17 cellular contexts compared by ENCODE assay signal in the genomic region with DNA sequence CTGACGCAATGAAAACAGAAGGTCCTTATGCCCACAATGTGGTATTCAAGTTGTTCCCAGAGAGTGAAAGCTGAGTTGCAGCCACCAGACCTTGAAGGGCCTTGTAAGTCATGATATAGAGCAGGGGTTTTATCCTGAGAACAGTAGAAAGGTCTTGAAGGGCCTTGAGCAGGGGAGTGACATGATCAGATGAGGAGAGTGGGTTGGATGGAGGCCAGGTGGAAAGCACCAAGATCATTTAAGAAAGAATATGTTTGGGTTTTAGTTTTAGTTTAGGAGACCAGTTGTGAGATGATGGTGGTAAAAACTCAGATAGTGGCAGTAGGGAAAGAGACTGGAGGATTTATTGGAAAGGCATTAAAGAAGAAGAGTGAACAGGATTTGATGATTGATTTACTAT. TPM values are rescaled to one million over a fixed set of nuclear protein-coding genes. Genes with fewer than 3 reads are reported as not detected.
DNase-seq lines count a peak whose midpoint lies in the region; ATAC-seq and TF ChIP-seq lines count a peak whose summit lies in the region.
"Had no signal": no experiment of that assay in that cellular context is flagged by ENCODE, and none has a peak within 500 bp of the region (broad histone marks: within the 10 kb centered on the region; RNA-seq: fewer than 3 reads in every experiment).

No MANE protein-coding gene starts in this region.

- H3K4me1 Mint-ChIP-seq in activated CD8-positive, alpha-beta T cell treated with anti-CD3 and anti-CD28 coated beads for 36 hours (ENCODE audit: low read depth), result peaks cover 4% of the 10 kb centered on the region
- peaks cover 18% of the 10 kb centered on the region for H3K4me1 Mint-ChIP-seq in activated CD8-positive, alpha-beta T cell treated with anti-CD3 and anti-CD28 coated beads, Interleukin-2, amount 10 ng/mL, durations not matched to agents 7 days and 5 days (ENCODE audit: low read depth)
- peaks cover 2 to 3% (median 2%) of the 10 kb centered on the region in 4 donors for H3K4me1 Mint-ChIP-seq in naive thymus-derived CD8-positive, alpha-beta T cell

- no peak overlapping the region for H3K4me3 Mint-ChIP-seq in activated CD8-positive, alpha-beta T cell treated with anti-CD3 and anti-CD28 coated beads for 36 hours
- no peak overlapping the region for H3K4me3 Mint-ChIP-seq in activated CD8-positive, alpha-beta T cell treated with anti-CD3 and anti-CD28 coated beads, Interleukin-2, amount 10 ng/mL, durations not matched to agents 7 days and 5 days
- H3K4me3 Mint-ChIP-seq in naive thymus-derived CD8-positive, alpha-beta T cell, result no peak overlapping the region
- H3K4me3 Mint-ChIP-seq: CD14-positive monocyte had no signal

- ATAC-seq in activated CD8-positive, alpha-beta T cell treated with anti-CD3 and anti-CD28 coated beads for 36 hours, result peak; percentile 37
- ATAC-seq in activated CD8-positive, alpha-beta T cell treated with anti-CD3 and anti-CD28 coated beads, Interleukin-2, amount 10 ng/mL, durations not matched to agents 7 days and 5 days, result no peak
- ATAC-seq in naive thymus-derived CD8-positive, alpha-beta T cell, result no peak
- no peak for ATAC-seq in GM21528 (IDR thresholded peaks at IDR 0.05; ENCODE audit: low FRiP score, unreplicated experiment)

- peaks cover 28% of the 10 kb centered on the region for H3K27me3 Mint-ChIP-seq in activated CD8-positive, alpha-beta T cell treated with anti-CD3 and anti-CD28 coated beads for 36 hours
- peaks cover 13% of the 10 kb centered on the region for H3K27me3 Mint-ChIP-seq in activated CD8-positive, alpha-beta T cell treated with anti-CD3 and anti-CD28 coated beads, Interleukin-2, amount 10 ng/mL, durations not matched to agents 7 days and 5 days (ENCODE audit: low read depth)
- H3K27me3 Mint-ChIP-seq in naive thymus-derived CD8-positive, alpha-beta T cell, result peaks cover 7 to 22% (median 16%) of the 10 kb centered on the region in 5 donors

- no peaks in the 10 kb centered on the region for H3K36me3 Mint-ChIP-seq in activated CD8-positive, alpha-beta T cell treated with anti-CD3 and anti-CD28 coated beads for 36 hours (ENCODE audit: low read depth)
- peaks cover 20% of the 10 kb centered on the region for H3K36me3 Mint-ChIP-seq in activated CD8-positive, alpha-beta T cell treated with anti-CD3 and anti-CD28 coated beads, Interleukin-2, amount 10 ng/mL, durations not matched to agents 7 days and 5 days (ENCODE audit: low read depth)
- H3K36me3 Mint-ChIP-seq in naive thymus-derived CD8-positive, alpha-beta T cell, result no peaks in the 10 kb centered on the region

- no peak for TF ChIP-seq CTCF in activated CD8-positive, alpha-beta T cell treated with anti-CD3 and anti-CD28 coated beads for 36 hours (IDR thresholded peaks at IDR 0.05)
- TF ChIP-seq CTCF in HEK293 (tag by site-specific recombination; IDR thresholded peaks at IDR 0.05), result no peak

- intact Hi-C loops in activated CD8-positive, alpha-beta T cell treated with anti-CD3 and anti-CD28 coated beads for 36 hours (cut with micrococcal nuclease), result no loop called here

- no peaks in the 10 kb centered on the region for H3K9me3 Mint-ChIP-seq in activated CD8-positive, alpha-beta T cell treated with anti-CD3 and anti-CD28 coated beads for 36 hours
- H3K9me3 Mint-ChIP-seq in activated CD8-positive, alpha-beta T cell treated with anti-CD3 and anti-CD28 coated beads, Interleukin-2, amount 10 ng/mL, durations not matched to agents 7 days and 5 days (ENCODE audit: insufficient read depth), result no peaks in the 10 kb centered on the region
- no peaks in the 10 kb centered on the region for H3K9me3 Mint-ChIP-seq in naive thymus-derived CD8-positive, alpha-beta T cell

- H3K4me1 ChIP-seq in HEK293 (ENCODE audit: control insufficient read depth, insufficient read depth, low read length), result no peaks in the 10 kb centered on the region; the same call in 1 of the 2 replicates
- H3K4me1 ChIP-seq: SJCRH30 had no signal

- H3K9me3 ChIP-seq in HEK293 (ENCODE audit: control insufficient read depth, insufficient read depth, low read depth, low read length), result no peaks in the 10 kb centered on the region
- H3K9me3 ChIP-seq: SJCRH30 had no signal

- H3K27ac Mint-ChIP-seq in activated CD8-positive, alpha-beta T cell treated with anti-CD3 and anti-CD28 coated beads for 36 hours, result no peak overlapping the region
- H3K27ac Mint-ChIP-seq in activated CD8-positive, alpha-beta T cell treated with anti-CD3 and anti-CD28 coated beads, Interleukin-2, amount 10 ng/mL, durations not matched to agents 7 days and 5 days, result no peak overlapping the region
- H3K27ac Mint-ChIP-seq in naive thymus-derived CD8-positive, alpha-beta T cell, result no peak overlapping the region
- H3K27ac Mint-ChIP-seq: CD14-positive monocyte had no signal

- peaks cover 4 to 9% of the 10 kb centered on the region in 2 experiments; a peak in 2 of 3 replicates for H3K36me3 ChIP-seq in HEK293 (ENCODE audit: control insufficient read depth in 2 of 2, insufficient read depth in 1 of 2, low read length in 2 of 2)
- H3K36me3 ChIP-seq: SJCRH30 had no signal

- POLR2A ChIA-PET in activated CD8-positive, alpha-beta T cell treated with anti-CD3 and anti-CD28 coated beads for 36 hours (lab: Charles Lee), result no interaction called here
- POLR2A ChIA-PET in activated CD8-positive, alpha-beta T cell treated with anti-CD3 and anti-CD28 coated beads, Interleukin-2, amount 10 ng/mL, durations not matched to agents 7 days and 5 days (lab: Charles Lee), result no interaction called here
- POLR2A ChIA-PET in HEK293 (lab: Yijun Ruan, JAX), result no interaction called here
- POLR2A ChIA-PET in naive thymus-derived CD8-positive, alpha-beta T cell (lab: Charles Lee), result no interaction called here

- peak; percentile 20 for DNase-seq in activated CD8-positive, alpha-beta T cell treated with anti-CD3 and anti-CD28 coated beads for 36 hours
- DNase-seq in activated CD8-positive, alpha-beta T cell treated with anti-CD3 and anti-CD28 coated beads, Interleukin-2, amount 10 ng/mL, durations not matched to agents 7 days and 5 days, result no peak
- DNase-seq in caudate nucleus (lab: John Stamatoyannopoulos, UW), result no peak
- DNase-seq in substantia nigra (lab: John Stamatoyannopoulos, UW), result no peak
- no peak for DNase-seq in naive thymus-derived CD8-positive, alpha-beta T cell
- no peak for DNase-seq in stimulated activated CD4-positive, alpha-beta T cell treated with anti-CD3 and anti-CD28 coated beads, Interleukin-1b, Interleukin-23, amount 100 ng/mL, for 48 hours
- DNase-seq: COR-L47, DMS153, NCI-H2029, NCI-H226, NCI-H526, SJCRH30 had no signal

- no peak overlapping the region for H3K4me3 ChIP-seq in HEK293 (ENCODE audit: low read depth, low read length)
- H3K4me3 ChIP-seq: SJCRH30 had no signal

- H3K27ac ChIP-seq in HEK293 (ENCODE audit: extremely low read depth, low read depth, low read length), result no peak overlapping the region
- H3K27ac ChIP-seq in caudate nucleus (ENCODE audit: low read depth, low read length), result peak overlapping the region; percentile 95
- peak overlapping the region; percentile 93 for H3K27ac ChIP-seq in substantia nigra (ENCODE audit: low read depth, low read length, poor library complexity, severe bottlenecking)
- H3K27ac ChIP-seq: RWPE1, SJCRH30 had no signal

- CTCF ChIA-PET in activated CD8-positive, alpha-beta T cell treated with anti-CD3 and anti-CD28 coated beads for 36 hours (lab: Charles Lee), result no interaction called here
- CTCF ChIA-PET in activated CD8-positive, alpha-beta T cell treated with anti-CD3 and anti-CD28 coated beads, Interleukin-2, amount 10 ng/mL, durations not matched to agents 7 days and 5 days (lab: Charles Lee), result no interaction called here
- CTCF ChIA-PET in HEK293 (lab: Yijun Ruan, JAX), result no interaction called here

TF ChIP-seq in HEK293, 187 proteins besides CTCF, POLR2A, EP300 and RAD21:
- TF ChIP-seq SALL2 (tag by site-specific recombination; IDR thresholded peaks at IDR 0.05; ENCODE audit: borderline replicate concordance) (no peak), ZNF24 (tag by site-specific recombination; IDR thresholded peaks at IDR 0.05) (no peak), ZNF707 (tag by site-specific recombination; IDR thresholded peaks at IDR 0.05) (no peak)
- TF ChIP-seq, protein P1, sequence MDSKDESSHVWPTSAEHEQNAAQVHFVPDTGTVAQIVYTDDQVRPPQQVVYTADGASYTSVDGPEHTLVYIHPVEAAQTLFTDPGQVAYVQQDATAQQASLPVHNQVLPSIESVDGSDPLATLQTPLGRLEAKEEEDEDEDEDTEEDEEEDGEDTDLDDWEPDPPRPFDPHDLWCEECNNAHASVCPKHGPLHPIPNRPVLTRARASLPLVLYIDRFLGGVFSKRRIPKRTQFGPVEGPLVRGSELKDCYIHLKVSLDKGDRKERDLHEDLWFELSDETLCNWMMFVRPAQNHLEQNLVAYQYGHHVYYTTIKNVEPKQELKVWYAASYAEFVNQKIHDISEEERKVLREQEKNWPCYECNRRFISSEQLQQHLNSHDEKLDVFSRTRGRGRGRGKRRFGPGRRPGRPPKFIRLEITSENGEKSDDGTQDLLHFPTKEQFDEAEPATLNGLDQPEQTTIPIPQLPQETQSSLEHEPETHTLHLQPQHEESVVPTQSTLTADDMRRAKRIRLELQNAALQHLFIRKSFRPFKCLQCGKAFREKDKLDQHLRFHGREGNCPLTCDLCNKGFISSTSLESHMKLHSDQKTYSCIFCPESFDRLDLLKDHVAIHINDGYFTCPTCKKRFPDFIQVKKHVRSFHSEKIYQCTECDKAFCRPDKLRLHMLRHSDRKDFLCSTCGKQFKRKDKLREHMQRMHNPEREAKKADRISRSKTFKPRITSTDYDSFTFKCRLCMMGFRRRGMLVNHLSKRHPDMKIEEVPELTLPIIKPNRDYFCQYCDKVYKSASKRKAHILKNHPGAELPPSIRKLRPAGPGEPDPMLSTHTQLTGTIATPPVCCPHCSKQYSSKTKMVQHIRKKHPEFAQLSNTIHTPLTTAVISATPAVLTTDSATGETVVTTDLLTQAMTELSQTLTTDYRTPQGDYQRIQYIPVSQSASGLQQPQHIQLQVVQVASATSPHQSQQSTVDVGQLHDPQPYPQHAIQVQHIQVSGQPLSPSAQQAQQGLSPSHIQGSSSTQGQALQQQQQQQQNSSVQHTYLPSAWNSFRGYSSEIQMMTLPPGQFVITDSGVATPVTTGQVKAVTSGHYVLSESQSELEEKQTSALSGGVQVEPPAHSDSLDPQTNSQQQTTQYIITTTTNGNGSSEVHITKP (tag by site-specific recombination; IDR thresholded peaks at IDR 0.05), result peak; percentile 45

RNA-seq across cellular contexts. Expression of a gene that starts 5.9 kb away (rescaled TPM):
- total RNA-seq in activated CD8-positive, alpha-beta T cell treated with anti-CD3 and anti-CD28 coated beads for 36 hours, result under 1 TPM; 0.74 to 0.86 TPM
- 1 to 10 TPM; 4.3 to 4.8 TPM for total RNA-seq in activated CD8-positive, alpha-beta T cell treated with anti-CD3 and anti-CD28 coated beads, Interleukin-2, amount 10 ng/mL, durations not matched to agents 7 days and 5 days
- total RNA-seq in naive thymus-derived CD8-positive, alpha-beta T cell, result not detected
- polyA plus RNA-seq in naive thymus-derived CD8-positive, alpha-beta T cell, result under 1 TPM in 2 of 3 donors, not detected in 1; 0.06 to 0.19 TPM
- total RNA-seq: OCI-LY7 had no signal
- polyA plus RNA-seq: CD14-positive monocyte had no signal
